In genomic region chr3:74089854-74090253, GRCh38 we compare ENCODE assay signal across 17 cellular contexts.
"Had no signal": no experiment of that assay in that cellular context is flagged by ENCODE, and none has a peak within 500 bp of the region (broad histone marks: within the 10 kb centered on the region; RNA-seq: fewer than 3 reads in every experiment).

No MANE protein-coding gene starts in this region.

- ATAC-seq: activated CD8-positive, alpha-beta memory T cell treated with anti-CD3 and anti-CD28 coated beads, Interleukin-2, amount 10 ng/mL, durations not matched to agents 7 days and 5 days; gastroesophageal sphincter; left ventricle myocardium superior had no signal

- H3K36me3 Mint-ChIP-seq: activated CD8-positive, alpha-beta memory T cell treated with anti-CD3 and anti-CD28 coated beads, Interleukin-2, amount 10 ng/mL, durations not matched to agents 7 days and 5 days; activated naive CD8-positive, alpha-beta T cell had no signal

- H3K4me3 ChIP-seq: gastroesophageal sphincter, ovary, sigmoid colon, thyroid gland, uterus had no signal

- H3K9me3 ChIP-seq: gastroesophageal sphincter, ovary, sigmoid colon, thyroid gland, uterus had no signal

- H3K27me3 Mint-ChIP-seq: activated CD8-positive, alpha-beta memory T cell treated with anti-CD3 and anti-CD28 coated beads, Interleukin-2, amount 10 ng/mL, durations not matched to agents 7 days and 5 days; activated naive CD8-positive, alpha-beta T cell; activated T-cell treated with anti-CD3 and anti-CD28 coated beads, Interleukin-2, amount 50 U/mL, for 24 hours had no signal

- H3K4me3 Mint-ChIP-seq: activated CD8-positive, alpha-beta memory T cell treated with anti-CD3 and anti-CD28 coated beads, Interleukin-2, amount 10 ng/mL, durations not matched to agents 7 days and 5 days; activated naive CD8-positive, alpha-beta T cell; activated T-cell treated with anti-CD3 and anti-CD28 coated beads, Interleukin-2, amount 50 U/mL, for 24 hours had no signal

- DNase-seq: activated CD4-positive, alpha-beta T cell treated with anti-CD3 and anti-CD28 coated beads for 1 hour; activated CD4-positive, alpha-beta T cell treated with anti-CD3 and anti-CD28 coated beads, Interleukin-2, amount 50 U/mL, for 48 hours; activated CD8-positive, alpha-beta memory T cell treated with anti-CD3 and anti-CD28 coated beads, Interleukin-2, amount 10 ng/mL, durations not matched to agents 7 days and 5 days; activated effector memory CD4-positive, alpha-beta T cell treated with Interleukin-2 at 50 U/mL for 16 hours; activated T-cell treated with anti-CD3 and anti-CD28 coated beads, Interleukin-2, amount 50 U/mL, for 24 hours; left ventricle myocardium superior; mesendoderm; ovary; sigmoid colon; stimulated activated CD4-positive, alpha-beta T cell treated with anti-CD3 and anti-CD28 coated beads, Interleukin-15, amount 100 ng/mL, for 24 hours; stimulated activated CD4-positive, alpha-beta T cell treated with anti-CD3 and anti-CD28 coated beads, Interleukin-4, amount 100 ng/mL, for 24 hours; thyroid gland; uterus had no signal

- H3K36me3 ChIP-seq: gastroesophageal sphincter, ovary, sigmoid colon, thyroid gland, uterus had no signal

- FAIRE-seq: colon, keratinocyte had no signal

- H3K27ac Mint-ChIP-seq: activated CD8-positive, alpha-beta memory T cell treated with anti-CD3 and anti-CD28 coated beads, Interleukin-2, amount 10 ng/mL, durations not matched to agents 7 days and 5 days; activated naive CD8-positive, alpha-beta T cell; activated T-cell treated with anti-CD3 and anti-CD28 coated beads, Interleukin-2, amount 50 U/mL, for 24 hours had no signal

- H3K27me3 ChIP-seq: gastroesophageal sphincter, ovary, sigmoid colon, thyroid gland, uterus had no signal

- H3K4me1 ChIP-seq: gastroesophageal sphincter, sigmoid colon, thyroid gland, uterus had no signal

- H3K4me1 Mint-ChIP-seq: activated CD8-positive, alpha-beta memory T cell treated with anti-CD3 and anti-CD28 coated beads, Interleukin-2, amount 10 ng/mL, durations not matched to agents 7 days and 5 days had no signal

- H3K27ac ChIP-seq: gastroesophageal sphincter, ovary, sigmoid colon, thyroid gland, uterus had no signal
